ENCODE assay signal across 10 cellular contexts in the genomic region with DNA sequence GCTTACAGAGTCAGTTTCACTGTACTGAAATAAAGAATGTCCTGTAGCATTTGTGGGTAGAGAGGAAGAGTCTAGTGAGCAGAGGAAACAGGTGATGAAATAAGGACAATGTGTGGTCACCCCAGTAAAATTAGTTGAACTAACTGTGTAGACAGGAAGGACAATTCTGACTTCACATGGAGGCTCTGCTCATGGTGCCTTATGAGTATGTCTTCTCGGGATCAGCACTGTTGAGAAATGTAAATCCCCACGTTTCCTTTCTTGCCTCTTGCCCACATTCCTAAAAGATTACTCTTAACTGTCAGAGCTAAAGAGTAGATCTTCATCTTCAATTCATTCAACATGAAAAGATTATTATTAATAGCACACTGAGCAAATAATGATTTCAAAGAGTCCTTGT.
DNase-seq lines count a peak whose midpoint lies in the region; ATAC-seq, FAIRE-seq and TF ChIP-seq lines count a peak whose summit lies in the region.
"Had no signal": no experiment of that assay in that cellular context is flagged by ENCODE, and none has a peak within 500 bp of the region (broad histone marks: within the 10 kb centered on the region; RNA-seq: fewer than 3 reads in every experiment).

No MANE protein-coding gene starts in this region.

- H2AFZ ChIP-seq in keratinocyte (ENCODE audit: control insufficient read depth, low read length), result peak overlapping the region; percentile 35

- no peaks in the 10 kb centered on the region for H4K20me1 ChIP-seq in keratinocyte (ENCODE audit: control insufficient read depth, extremely low read depth, insufficient read depth, low read length)

- H3K27me3 ChIP-seq in adipocyte (replicated peaks; ENCODE audit: control insufficient read depth, insufficient read depth, low read length) (no peaks in the 10 kb centered on the region), keratinocyte (ENCODE audit: control insufficient read depth, extremely low read depth, insufficient read depth, low read length) (no peaks in the 10 kb centered on the region), uterus (no peaks in the 10 kb centered on the region)

- dilution Hi-C loops in keratinocyte (cut with MboI; ENCODE audit: extremely low pct_ligation_motif_present, low sequenced_read_pairs), result no loop called here

- H3K4me1 ChIP-seq in adipocyte (ENCODE audit: control insufficient read depth, insufficient read depth, low read length) (peaks cover 30% of the 10 kb centered on the region), keratinocyte (ENCODE audit: control insufficient read depth, extremely low read depth, insufficient read depth, low read length) (peaks cover 54% of the 10 kb centered on the region), uterus (no peaks in the 10 kb centered on the region)

- peak overlapping the region; percentile 10 for H3K4me3 ChIP-seq in adipocyte (ENCODE audit: low read length)
- H3K4me3 ChIP-seq in keratinocyte (ENCODE audit: control insufficient read depth in 2 of 3, extremely low read depth in 1 of 3, insufficient read depth in 2 of 3, low read depth in 1 of 3, low read length in 3 of 3), result no peak overlapping the region
- H3K4me3 ChIP-seq in uterus, result no peak overlapping the region
- H3K4me3 ChIP-seq: skin epidermis had no signal

- ATAC-seq in HG02970 (IDR thresholded peaks at IDR 0.05; ENCODE audit: low FRiP score, unreplicated experiment), result no peak
- no peak for ATAC-seq in GM19463 (IDR thresholded peaks at IDR 0.05; ENCODE audit: unreplicated experiment)

- TF ChIP-seq CTCF in keratinocyte (optimal IDR thresholded peaks at IDR 0.05 in 1 of 3, IDR thresholded peaks at IDR 0.05 in 1 of 3, conservative IDR thresholded peaks at IDR 0.05 in 1 of 3; ENCODE audit: extremely low read depth in 1 of 3, insufficient read depth in 2 of 3, low read length in 3 of 3), result no peak
- TF ChIP-seq CTCF in uterus (IDR thresholded peaks at IDR 0.05), result no peak

- no peaks in the 10 kb centered on the region for H3K79me2 ChIP-seq in keratinocyte (ENCODE audit: control insufficient read depth, insufficient read depth, low read length)

- intact Hi-C loops in uterus (cut with DNase I; ENCODE audit: low total_unique reads), result no loop called here

- no peaks in the 10 kb centered on the region for H3K36me3 ChIP-seq in adipocyte (ENCODE audit: control insufficient read depth, insufficient read depth, low read length, severe bottlenecking)
- H3K36me3 ChIP-seq in keratinocyte (ENCODE audit: control insufficient read depth in 2 of 2, extremely low read depth in 1 of 2, insufficient read depth in 2 of 2, low read length in 2 of 2), result no peaks in the 10 kb centered on the region
- H3K36me3 ChIP-seq in uterus, result no peaks in the 10 kb centered on the region

- H3K4me2 ChIP-seq in keratinocyte (ENCODE audit: control insufficient read depth, extremely low read depth, insufficient read depth, low read depth, low read length), result peak overlapping the region; percentile 54

- H3K9ac ChIP-seq in adipocyte (ENCODE audit: low read length) (no peak overlapping the region), keratinocyte (ENCODE audit: control insufficient read depth, extremely low read depth, insufficient read depth, low read length) (peak overlapping the region; percentile 56)

- H3K9me1 ChIP-seq in keratinocyte (ENCODE audit: control insufficient read depth, extremely low read depth, insufficient read depth, low read length), result no peaks in the 10 kb centered on the region

- no peak for TF ChIP-seq POLR2A in uterus (IDR thresholded peaks at IDR 0.05)

- H3K27ac ChIP-seq in keratinocyte (ENCODE audit: control insufficient read depth, insufficient read depth, low read length) (peak overlapping the region; percentile 95), uterus (no peak overlapping the region)

- DNase-seq in AG08395 (ENCODE audit: low spot score), result peak; percentile 59
- DNase-seq in HTR-8/SVneo (ENCODE audit: insufficient read length, low spot score), result no peak
- peak; percentile 79 for DNase-seq in adipocyte (ENCODE audit: low read depth)
- DNase-seq in keratinocyte (ENCODE audit: low read depth, low spot score), result peak; percentile 71
- DNase-seq in uterus, result no peak
- no peak for DNase-seq in stimulated activated CD4-positive, alpha-beta T cell treated with anti-CD3 and anti-CD28 coated beads, Interleukin-12 subunit alpha, Interleukin-12 subunit beta, amount 100 ng/mL, for 4 hours
- DNase-seq: NCI-H187 treated with DMSO at 0.1 percent for 48 hours had no signal

- FAIRE-seq in HTR-8/SVneo (lab: Jason Lieb, UNC) (peak; percentile 55), keratinocyte (lab: Jason Lieb, UNC) (peak; percentile 87)

- H3K9me3 ChIP-seq in adipocyte (ENCODE audit: control insufficient read depth, low read length), result no peaks in the 10 kb centered on the region
- H3K9me3 ChIP-seq in keratinocyte (ENCODE audit: control insufficient read depth, low read depth, low read length), result no peaks in the 10 kb centered on the region
- no peaks in the 10 kb centered on the region for H3K9me3 ChIP-seq in uterus

Comparison
In these comparisons a context has a peak if more than half of its experiments do, and no peak if none do; other contexts are left out.
1. DNase-seq: peak in AG08395 (single experiment), adipocyte (single experiment) and keratinocyte (single experiment); none in HTR-8/SVneo (single experiment), uterus (0 of 2) and stimulated activated CD4-positive, alpha-beta T cell treated with anti-CD3 and anti-CD28 coated beads, Interleukin-12 subunit alpha, Interleukin-12 subunit beta, amount 100 ng/mL, for 4 hours (single experiment).